Comparison of ENCODE assay signal across 1 cellular context in the genomic region with DNA sequence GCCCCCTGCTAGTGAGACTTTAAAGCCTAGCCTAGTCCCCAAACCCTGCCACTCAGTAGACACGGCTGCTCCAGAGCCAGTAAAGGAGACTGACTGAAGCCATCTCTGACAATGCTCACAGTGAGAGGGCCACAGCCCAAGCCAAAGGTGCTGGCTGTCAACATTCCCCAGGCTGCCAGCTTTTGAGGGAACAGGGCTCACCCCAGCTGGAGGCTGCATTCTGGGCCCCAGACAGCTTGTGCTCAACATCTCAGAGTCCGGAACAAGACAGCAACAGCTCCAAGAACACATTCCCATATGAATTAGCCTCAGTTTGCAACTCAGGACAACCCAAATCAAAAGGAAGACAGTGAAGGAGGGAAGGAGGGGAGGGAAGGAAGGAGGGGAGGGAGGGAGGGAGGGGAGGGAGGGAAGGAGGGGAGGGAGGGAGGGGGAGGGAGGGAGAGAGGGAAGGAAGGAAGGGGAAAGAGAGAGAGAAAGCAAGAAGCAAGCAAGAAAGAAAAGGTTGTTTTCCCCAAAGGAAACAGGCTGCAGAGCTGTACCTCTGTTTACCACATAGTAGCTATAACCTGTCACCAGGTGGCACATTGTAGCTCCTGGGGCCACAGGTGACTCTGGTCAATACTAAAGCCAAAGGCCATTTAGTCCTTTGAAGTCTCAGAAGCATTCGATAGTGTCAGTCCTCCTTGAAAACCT.
TF ChIP-seq lines count a peak whose summit lies in the region.

No MANE protein-coding gene starts in this region.

TF ChIP-seq in K562, 482 proteins besides CTCF, POLR2A, EP300 and RAD21:
- no peak for TF ChIP-seq RBM39 (optimal IDR thresholded peaks at IDR 0.05; ENCODE audit: low read depth, low read length)
- TF ChIP-seq ZFX (CRISPR knock-in tag; IDR thresholded peaks at IDR 0.05): no peak
- TF ChIP-seq RBM22 (IDR thresholded peaks at IDR 0.05; ENCODE audit: low read depth, low read length, poor library complexity, severe bottlenecking): no peak
- TF ChIP-seq ZNF197 (CRISPR knock-in tag; IDR thresholded peaks at IDR 0.05; ENCODE audit: low read depth): no peak
- peak; percentile 35; the same call in 1 of the 2 replicates for TF ChIP-seq THAP12 (CRISPR knock-in tag; IDR thresholded peaks at IDR 0.05)
- no peak for TF ChIP-seq FOXK2 (conservative IDR thresholded peaks at IDR 0.05 in 1 of 2, IDR thresholded peaks at IDR 0.05 in 1 of 2; ENCODE audit: low read depth in 2 of 2)
- TF ChIP-seq DMBX1 (CRISPR knock-in tag; IDR thresholded peaks at IDR 0.05; ENCODE audit: borderline replicate concordance): no peak
- no peak for TF ChIP-seq TGIF2 (CRISPR knock-in tag; IDR thresholded peaks at IDR 0.05)
- no peak for TF ChIP-seq USF1 (CRISPR knock-in tag; IDR thresholded peaks at IDR 0.05)
- TF ChIP-seq HNRNPK (IDR thresholded peaks at IDR 0.05; ENCODE audit: low read depth, low read length, poor library complexity, severe bottlenecking): peak; percentile 64
- no peak for TF ChIP-seq ZNF165 (CRISPR knock-in tag; IDR thresholded peaks at IDR 0.05; ENCODE audit: borderline replicate concordance)
- TF ChIP-seq GABPB2 (CRISPR knock-in tag; conservative IDR thresholded peaks at IDR 0.05): no peak
- no peak for TF ChIP-seq ZNF41 (CRISPR knock-in tag; conservative IDR thresholded peaks at IDR 0.05)
- TF ChIP-seq ZBTB9 (CRISPR knock-in tag; IDR thresholded peaks at IDR 0.05): no peak
- no peak for TF ChIP-seq SP1 (CRISPR knock-in tag; IDR thresholded peaks at IDR 0.05)
- no peak for TF ChIP-seq SIN3A (IDR thresholded peaks at IDR 0.05; ENCODE audit: borderline replicate concordance in 2 of 2, control insufficient read depth in 1 of 2, low read depth in 2 of 2, low read length in 2 of 2)
TF ChIP-seq in K562: peak in this region for 2.
